Comparison of ENCODE assay signal across 8 cellular contexts in genomic region chr12:51393676-51394545, GRCh38. TPM values are rescaled to one million over a fixed set of nuclear protein-coding genes. Genes with fewer than 3 reads are reported as not detected.
A peak's percentile ranks its signal among the peaks of the same experiment; 100 is the strongest.
DNase-seq lines count a peak whose midpoint lies in the region; ATAC-seq lines count a peak whose summit lies in the region.

No MANE protein-coding gene starts in this region.

- no peaks in the 10 kb centered on the region for H3K9me3 Mint-ChIP-seq in IgD-negative memory B cell
- H3K9me3 Mint-ChIP-seq in activated CD4-positive, alpha-beta memory T cell treated with anti-CD3 and anti-CD28 coated beads for 36 hours, result no peaks in the 10 kb centered on the region

- H3K27me3 Mint-ChIP-seq in IgD-negative memory B cell, result no peaks in the 10 kb centered on the region
- no peaks in the 10 kb centered on the region for H3K27me3 Mint-ChIP-seq in activated CD4-positive, alpha-beta memory T cell treated with anti-CD3 and anti-CD28 coated beads for 36 hours

- DNase-seq in activated CD4-positive, alpha-beta memory T cell treated with anti-CD3 and anti-CD28 coated beads for 36 hours, result peak; percentile 74
- DNase-seq in stimulated activated CD4-positive, alpha-beta T cell treated with anti-CD3 and anti-CD28 coated beads, Interleukin-4, amount 100 ng/mL, for 1 hour, result peak; percentile 40
- DNase-seq in SHP77 treated with DMSO at 0.1 percent for 48 hours (lab: John Stamatoyannopoulos, UW) (no peak), NCI-H1694 (lab: John Stamatoyannopoulos, UW) (no peak), iPS-NIHi7 (ENCODE audit: extremely low spot score) (no peak)

- H3K27ac Mint-ChIP-seq in IgD-negative memory B cell, result peak overlapping the region; percentile 21 to 96 (median 24)
- peak overlapping the region; percentile 82 for H3K27ac Mint-ChIP-seq in activated CD4-positive, alpha-beta memory T cell treated with anti-CD3 and anti-CD28 coated beads for 36 hours

- peak overlapping the region; percentile 85 to 98 (median 92) for H3K4me3 Mint-ChIP-seq in IgD-negative memory B cell
- peak overlapping the region; percentile 57 for H3K4me3 Mint-ChIP-seq in activated CD4-positive, alpha-beta memory T cell treated with anti-CD3 and anti-CD28 coated beads for 36 hours

- H3K36me3 Mint-ChIP-seq in IgD-negative memory B cell, result no peaks in the 10 kb centered on the region
- no peaks in the 10 kb centered on the region for H3K36me3 Mint-ChIP-seq in activated CD4-positive, alpha-beta memory T cell treated with anti-CD3 and anti-CD28 coated beads for 36 hours

- ATAC-seq in esophagus mucosa (peak; percentile 81), GM18909 (IDR thresholded peaks at IDR 0.05; ENCODE audit: poor library complexity, unreplicated experiment) (no peak)

- intact Hi-C loops in activated CD4-positive, alpha-beta memory T cell treated with anti-CD3 and anti-CD28 coated beads for 36 hours (cut with micrococcal nuclease), result loop anchor here (1.0 to 10.0 kb wide), 3 partner anchors 25 to 581 kb away; no protein-coding TSS in a partner anchor

- peaks cover 43 to 49% (median 46%) of the 10 kb centered on the region in 3 donors for H3K4me1 Mint-ChIP-seq in IgD-negative memory B cell
- H3K4me1 Mint-ChIP-seq in activated CD4-positive, alpha-beta memory T cell treated with anti-CD3 and anti-CD28 coated beads for 36 hours (ENCODE audit: low read depth), result peaks cover 58% of the 10 kb centered on the region

- POLR2A ChIA-PET in activated CD4-positive, alpha-beta memory T cell treated with anti-CD3 and anti-CD28 coated beads for 36 hours (lab: Charles Lee), result interaction anchor here (1.6 to 3.3 kb wide), 3 partner anchors 25 to 176 kb away, joined by 3 to 11 read pairs (median 5); partner anchors contain the start of genes DAZAP2 and POU6F1

- CTCF ChIA-PET in activated CD4-positive, alpha-beta memory T cell treated with anti-CD3 and anti-CD28 coated beads for 36 hours (lab: Charles Lee), result interaction anchor here (3.2 kb wide), 1 partner anchor 25 kb away, joined by 12 read pairs; no protein-coding TSS in a partner anchor

RNA-seq across cellular contexts. Expression of gene GALNT6, which starts 2.7 kb away (rescaled TPM):
- 4.6 TPM for polyA plus RNA-seq in IgD-negative memory B cell
- total RNA-seq in activated CD4-positive, alpha-beta memory T cell treated with anti-CD3 and anti-CD28 coated beads for 36 hours, result 10 to 100 TPM; 13.1 to 15.8 TPM
- total RNA-seq in esophagus mucosa, result 13.4 TPM

RNA-seq across cellular contexts. Expression of gene SLC4A8, which starts 30.7 kb away (rescaled TPM):
- 0.53 TPM for polyA plus RNA-seq in IgD-negative memory B cell
- total RNA-seq in activated CD4-positive, alpha-beta memory T cell treated with anti-CD3 and anti-CD28 coated beads for 36 hours, result 1 to 10 TPM; 1.8 to 3.7 TPM
- total RNA-seq in esophagus mucosa, result 0.20 TPM

RNA-seq across cellular contexts. Expression of gene CELA1, which starts 47.4 kb away (rescaled TPM):
- polyA plus RNA-seq in IgD-negative memory B cell, result 0.58 TPM
- total RNA-seq in activated CD4-positive, alpha-beta memory T cell treated with anti-CD3 and anti-CD28 coated beads for 36 hours, result under 1 TPM in 1 of 2 experiments, not detected in 1; 0.24 TPM
- not detected for total RNA-seq in esophagus mucosa

Comparison
In these comparisons a context has a peak if more than half of its experiments do, and no peak if none do; other contexts are left out.
1. DNase-seq: peak in activated CD4-positive, alpha-beta memory T cell treated with anti-CD3 and anti-CD28 coated beads for 36 hours (single experiment) and stimulated activated CD4-positive, alpha-beta T cell treated with anti-CD3 and anti-CD28 coated beads, Interleukin-4, amount 100 ng/mL, for 1 hour (single experiment); none in SHP77 treated with DMSO at 0.1 percent for 48 hours (single experiment), NCI-H1694 (single experiment) and iPS-NIHi7 (single experiment).